In the genomic region with DNA sequence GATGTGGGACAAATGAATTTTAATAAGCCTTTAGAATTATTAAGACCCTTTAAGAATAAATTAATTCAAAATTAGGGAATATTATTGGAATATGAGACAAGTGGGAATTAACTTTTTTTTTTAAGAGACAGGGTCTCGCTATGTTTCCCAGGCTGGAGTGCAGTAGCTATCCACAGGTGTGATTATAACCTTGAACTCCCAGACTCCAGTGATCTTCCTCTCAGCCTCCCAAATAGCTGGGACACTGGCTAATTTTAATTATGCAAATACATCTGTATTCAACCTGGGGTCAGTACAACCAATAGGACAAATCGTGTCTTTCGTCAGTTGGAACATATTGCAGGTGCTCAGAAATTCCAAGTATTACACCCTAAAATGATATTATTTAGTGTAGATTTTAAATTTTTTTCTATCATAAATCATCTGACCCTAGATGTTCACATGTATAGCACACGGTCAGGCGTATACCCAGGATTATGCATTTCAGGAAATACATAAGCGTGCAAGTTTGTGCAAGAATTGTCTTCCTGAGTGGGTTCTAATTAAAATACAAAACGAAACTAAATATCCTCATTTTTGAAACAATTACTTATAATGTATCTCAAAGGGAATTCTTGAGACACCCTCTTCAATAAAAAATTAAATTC, we compare ENCODE assay signal across 8 cellular contexts. TPM values are rescaled to one million over a fixed set of nuclear protein-coding genes. Genes with fewer than 3 reads are reported as not detected.
DNase-seq lines count a peak whose midpoint lies in the region; ATAC-seq and TF ChIP-seq lines count a peak whose summit lies in the region.

No MANE protein-coding gene starts in this region.

- H3K4me1 Mint-ChIP-seq in stimulated activated naive B cell treated with anti-CD40 and anti-IgM and Interleukin-4, amounts not matched to agents 10 μg/mL and 1 μg/mL and 100 μg/mL, for 72 hours: peaks cover 23 to 45% of the 10 kb centered on the region in 2 donors

- no peak for TF ChIP-seq POLR2A in gastroesophageal sphincter (IDR thresholded peaks at IDR 0.05)

- H3K36me3 ChIP-seq in SU-DHL-6 (ENCODE audit: low read length) (peaks cover 3% of the 10 kb centered on the region; the same call in 1 of the 2 replicates), gastroesophageal sphincter (peaks cover 0 to 9% of the 10 kb centered on the region in 2 donors)

- H3K27me3 Mint-ChIP-seq in stimulated activated naive B cell treated with anti-CD40 and anti-IgM and Interleukin-4, amounts not matched to agents 10 μg/mL and 1 μg/mL and 100 μg/mL, for 72 hours: no peaks in the 10 kb centered on the region

- peaks cover 59% of the 10 kb centered on the region for H3K79me2 ChIP-seq in SU-DHL-6 (ENCODE audit: insufficient read depth, low read length)

- H2AFZ ChIP-seq in SU-DHL-6 (ENCODE audit: low read depth, low read length, severe bottlenecking): peak overlapping the region; percentile 71

- H3K4me3 ChIP-seq in SU-DHL-6 (ENCODE audit: insufficient read depth, low read length, poor library complexity, severe bottlenecking) (peak overlapping the region; percentile 80), gastroesophageal sphincter (peak overlapping the region; percentile 59 to 87)

- H3K27me3 ChIP-seq in SU-DHL-6 (ENCODE audit: low read length): no peaks in the 10 kb centered on the region
- no peaks in the 10 kb centered on the region for H3K27me3 ChIP-seq in gastroesophageal sphincter

- H3K4me2 ChIP-seq in SU-DHL-6 (ENCODE audit: low read depth, low read length, poor library complexity, severe bottlenecking): peak overlapping the region; percentile 99

- H3K27ac ChIP-seq in SU-DHL-6 (ENCODE audit: low read depth, low read length) (peak overlapping the region; percentile 82; the same call in 1 of the 2 replicates), gastroesophageal sphincter (peak overlapping the region in 3 of 4 donors; percentile 92 to 95 (median 93))

- DNase-seq in NCI-H82 (lab: John Stamatoyannopoulos, UW): peak; percentile 13
- DNase-seq in NCI-H82 treated with DMSO at 0.1 percent for 48 hours (lab: John Stamatoyannopoulos, UW; ENCODE audit: unreplicated experiment): no peak
- DNase-seq in stimulated activated naive B cell treated with anti-CD40 and anti-IgM and Interleukin-4, amounts not matched to agents 10 μg/mL and 1 μg/mL and 100 μg/mL, for 72 hours: no peak
- no peak for DNase-seq in midbrain (lab: John Stamatoyannopoulos, UW)
- DNase-seq in ecto neural progenitor cell (ENCODE audit: low spot score): no peak

- H3K9me2 ChIP-seq in SU-DHL-6 (replicated peaks; ENCODE audit: insufficient read depth, low read length): no peaks in the 10 kb centered on the region

- TF ChIP-seq CTCF in SU-DHL-6 (IDR thresholded peaks at IDR 0.05; ENCODE audit: insufficient read depth, low read length, poor library complexity, severe bottlenecking) (no peak), gastroesophageal sphincter (IDR thresholded peaks at IDR 0.05) (no peak)

- peaks cover 36% of the 10 kb centered on the region for H4K20me1 ChIP-seq in SU-DHL-6 (ENCODE audit: low read depth, low read length)

- TF ChIP-seq EP300 in gastroesophageal sphincter (IDR thresholded peaks at IDR 0.05): no peak

- H3K36me3 Mint-ChIP-seq in stimulated activated naive B cell treated with anti-CD40 and anti-IgM and Interleukin-4, amounts not matched to agents 10 μg/mL and 1 μg/mL and 100 μg/mL, for 72 hours: peaks cover 17 to 33% of the 10 kb centered on the region in 2 donors

- ATAC-seq in gastroesophageal sphincter: no peak
- no peak for ATAC-seq in stimulated activated naive B cell treated with anti-CD40 and anti-IgM and Interleukin-4, amounts not matched to agents 10 μg/mL and 1 μg/mL and 100 μg/mL, for 72 hours (replicated peaks)
- ATAC-seq in GM21367 (IDR thresholded peaks at IDR 0.05; ENCODE audit: unreplicated experiment): no peak

- H3K27ac Mint-ChIP-seq in stimulated activated naive B cell treated with anti-CD40 and anti-IgM and Interleukin-4, amounts not matched to agents 10 μg/mL and 1 μg/mL and 100 μg/mL, for 72 hours: peak overlapping the region; percentile 88

- peaks cover 6 to 12% of the 10 kb centered on the region in 2 donors for H3K9me3 Mint-ChIP-seq in stimulated activated naive B cell treated with anti-CD40 and anti-IgM and Interleukin-4, amounts not matched to agents 10 μg/mL and 1 μg/mL and 100 μg/mL, for 72 hours

- H3F3A ChIP-seq in SU-DHL-6 (ENCODE audit: insufficient read depth): no peaks in the 10 kb centered on the region

- peaks cover 5% of the 10 kb centered on the region; the same call in 1 of the 2 replicates for H3K9me3 ChIP-seq in SU-DHL-6 (ENCODE audit: insufficient read depth, low read length)
- H3K9me3 ChIP-seq in gastroesophageal sphincter: peaks cover 0 to 6% (median 0%) of the 10 kb centered on the region in 3 donors

- peak overlapping the region; percentile 98 for H3K4me3 Mint-ChIP-seq in stimulated activated naive B cell treated with anti-CD40 and anti-IgM and Interleukin-4, amounts not matched to agents 10 μg/mL and 1 μg/mL and 100 μg/mL, for 72 hours

- peak overlapping the region; percentile 92 for H3K9ac ChIP-seq in SU-DHL-6 (ENCODE audit: low read length)

- peaks cover 0 to 44% (median 10%) of the 10 kb centered on the region in 3 donors for H3K4me1 ChIP-seq in gastroesophageal sphincter

- 28 to 31% methylated on average over 7 of the region's 7 CpGs for WGBS in gastroesophageal sphincter (ENCODE audit: low coverage in 1 of 2), 2 donors

RNA-seq across cellular contexts. Expression of a gene that starts 1.2 kb away (rescaled TPM):
- total RNA-seq in gastroesophageal sphincter: 10 to 100 TPM; 13.1 to 32.5 (median 20.2) TPM

RNA-seq across cellular contexts. Expression of a gene that starts 47.8 kb away (rescaled TPM):
- 10 to 100 TPM in 2 of 4 donors, 1 to 10 TPM in 2; 4.7 to 11.7 (median 10.1) TPM for total RNA-seq in gastroesophageal sphincter
